ENCODE assay signal across 1 cellular context in the genomic region with DNA sequence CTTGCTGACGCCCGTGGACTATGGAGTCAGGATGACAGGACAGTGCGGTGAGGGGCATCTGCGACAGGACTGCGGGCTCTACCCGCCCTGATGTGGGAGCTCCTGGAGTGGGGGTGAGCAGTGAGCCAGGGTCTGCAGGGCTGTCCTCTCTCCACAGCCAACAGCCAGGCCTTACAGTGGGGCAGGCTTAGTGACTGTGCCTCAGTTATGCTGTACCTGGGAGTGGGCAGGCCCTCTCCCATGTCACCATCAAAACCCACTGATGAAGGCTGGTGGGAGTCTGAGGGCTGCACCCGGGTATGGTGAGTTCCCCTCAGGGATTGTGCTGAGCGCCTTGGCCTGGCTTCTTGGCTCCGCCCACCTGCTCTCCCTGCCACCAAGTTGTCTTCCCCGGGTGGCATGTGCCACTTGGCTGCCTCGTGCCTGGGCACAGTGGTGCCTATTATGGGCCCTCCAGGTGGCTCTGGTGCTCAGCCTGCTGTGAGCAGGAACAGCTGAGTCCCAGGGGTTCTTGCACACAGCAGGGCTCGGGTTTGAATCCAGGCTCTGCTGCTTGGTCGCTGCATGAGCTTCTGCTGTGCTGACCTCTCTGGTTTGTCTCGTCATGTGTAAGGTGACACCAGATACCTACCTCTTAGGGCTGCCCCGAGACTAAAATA.
A peak's percentile ranks its signal among the peaks of the same experiment; 100 is the strongest.
TF ChIP-seq lines count a peak whose summit lies in the region.

No MANE protein-coding gene starts in this region.

TF ChIP-seq in H1, 55 proteins besides CTCF, POLR2A, EP300 and RAD21:
- TF ChIP-seq TAF1 (IDR thresholded peaks at IDR 0.05; ENCODE audit: low read depth, low read length), result no peak
- TF ChIP-seq ATF2 (IDR thresholded peaks at IDR 0.05; ENCODE audit: low read length), result no peak
- TF ChIP-seq POLR2AphosphoS5 (IDR thresholded peaks at IDR 0.05; ENCODE audit: low read depth, low read length), result peak; percentile 29; the same call in 1 of the 2 replicates
- no peak for TF ChIP-seq EZH2 (IDR thresholded peaks at IDR 0.05; ENCODE audit: low read depth, low read length, severe bottlenecking)
- TF ChIP-seq SUZ12 (IDR thresholded peaks at IDR 0.05; ENCODE audit: low read length), result no peak
- TF ChIP-seq CREB1 (IDR thresholded peaks at IDR 0.05), result no peak
